In genomic region chr1:221891708-221892107, GRCh38 we compare ENCODE assay signal across 13 cellular contexts.
DNase-seq lines count a peak whose midpoint lies in the region; ATAC-seq lines count a peak whose summit lies in the region.
"Had no signal": no experiment of that assay in that cellular context is flagged by ENCODE, and none has a peak within 500 bp of the region (broad histone marks: within the 10 kb centered on the region; RNA-seq: fewer than 3 reads in every experiment).

No MANE protein-coding gene starts in this region.

- H3K4me1 ChIP-seq in adipocyte (ENCODE audit: control insufficient read depth, insufficient read depth, low read length): peaks cover 50% of the 10 kb centered on the region

- no peak for ATAC-seq in stimulated activated naive B cell treated with anti-CD40 and anti-IgM and Interleukin-4, amounts not matched to agents 10 μg/mL and 1 μg/mL and 100 μg/mL, for 72 hours (replicated peaks)
- no peak for ATAC-seq in HG03159 (IDR thresholded peaks at IDR 0.05; ENCODE audit: unreplicated experiment)

- H3K4me1 Mint-ChIP-seq in stimulated activated naive B cell treated with anti-CD40 and anti-IgM and Interleukin-4, amounts not matched to agents 10 μg/mL and 1 μg/mL and 100 μg/mL, for 72 hours: peaks cover 25 to 35% of the 10 kb centered on the region in 2 donors

- peak overlapping the region; percentile 79 for H3K9ac ChIP-seq in adipocyte (ENCODE audit: low read length)

- H3K9me3 ChIP-seq in adipocyte (ENCODE audit: control insufficient read depth, low read length): peaks cover 6% of the 10 kb centered on the region
- H3K9me3 ChIP-seq: SJSA1 had no signal

- no peaks in the 10 kb centered on the region for H3K27me3 ChIP-seq in adipocyte (replicated peaks; ENCODE audit: control insufficient read depth, insufficient read depth, low read length)
- H3K27me3 ChIP-seq: SJSA1 had no signal

- H3K36me3 Mint-ChIP-seq in stimulated activated naive B cell treated with anti-CD40 and anti-IgM and Interleukin-4, amounts not matched to agents 10 μg/mL and 1 μg/mL and 100 μg/mL, for 72 hours: peaks cover 0 to 10% of the 10 kb centered on the region in 2 donors

- peak overlapping the region; percentile 20 for H3K27ac Mint-ChIP-seq in stimulated activated naive B cell treated with anti-CD40 and anti-IgM and Interleukin-4, amounts not matched to agents 10 μg/mL and 1 μg/mL and 100 μg/mL, for 72 hours
- H3K27ac Mint-ChIP-seq: activated T-cell treated with anti-CD3 and anti-CD28 coated beads, Interleukin-2, amount 50 U/mL, for 24 hours; stimulated activated naive CD8-positive, alpha-beta T cell treated with anti-CD3 and anti-CD28 coated beads, Interleukin-15, Interleukin-2, amounts not matched to agents 100 ng/mL and 50 ng/mL, for 24 hours had no signal

- H3K27me3 Mint-ChIP-seq in stimulated activated naive B cell treated with anti-CD40 and anti-IgM and Interleukin-4, amounts not matched to agents 10 μg/mL and 1 μg/mL and 100 μg/mL, for 72 hours: no peaks in the 10 kb centered on the region

- H3K9me3 Mint-ChIP-seq in stimulated activated naive B cell treated with anti-CD40 and anti-IgM and Interleukin-4, amounts not matched to agents 10 μg/mL and 1 μg/mL and 100 μg/mL, for 72 hours: peaks cover 0 to 8% of the 10 kb centered on the region in 2 donors
- H3K9me3 Mint-ChIP-seq: activated T-cell treated with anti-CD3 and anti-CD28 coated beads, Interleukin-2, amount 50 U/mL, for 24 hours had no signal

- DNase-seq in GM03348 (ENCODE audit: low spot score): peak; percentile 27
- DNase-seq in adipocyte (ENCODE audit: low read depth): peak; percentile 83
- peak; percentile 61 for DNase-seq in foreskin melanocyte
- no peak for DNase-seq in stimulated activated naive B cell treated with anti-CD40 and anti-IgM and Interleukin-4, amounts not matched to agents 10 μg/mL and 1 μg/mL and 100 μg/mL, for 72 hours
- DNase-seq in activated CD4-positive, CD25-positive, alpha-beta regulatory T cell (lab: John Stamatoyannopoulos, UW): no peak
- no peak for DNase-seq in activated CD8-positive, alpha-beta memory T cell treated with anti-CD3 and anti-CD28 coated beads, Interleukin-2, amount 50 U/mL, for 48 hours
- DNase-seq: activated T-cell treated with anti-CD3 and anti-CD28 coated beads, Interleukin-2, amount 50 U/mL, for 24 hours; KBM-7; NCI-H1417; posterior cingulate gyrus had no signal

- H3K4me3 Mint-ChIP-seq in stimulated activated naive B cell treated with anti-CD40 and anti-IgM and Interleukin-4, amounts not matched to agents 10 μg/mL and 1 μg/mL and 100 μg/mL, for 72 hours: no peak overlapping the region
- H3K4me3 Mint-ChIP-seq: activated T-cell treated with anti-CD3 and anti-CD28 coated beads, Interleukin-2, amount 50 U/mL, for 24 hours; stimulated activated naive CD8-positive, alpha-beta T cell treated with anti-CD3 and anti-CD28 coated beads, Interleukin-15, Interleukin-2, amounts not matched to agents 100 ng/mL and 50 ng/mL, for 24 hours had no signal

- H3K4me3 ChIP-seq in adipocyte (ENCODE audit: low read length): no peak overlapping the region
- H3K4me3 ChIP-seq: SJSA1 had no signal

- no peaks in the 10 kb centered on the region for H3K36me3 ChIP-seq in adipocyte (ENCODE audit: control insufficient read depth, insufficient read depth, low read length, severe bottlenecking)
- H3K36me3 ChIP-seq: SJSA1 had no signal

Comparison
In these comparisons a context has a peak if more than half of its experiments do, and no peak if none do; other contexts are left out.
1. DNase-seq: peak in GM03348 (single experiment), adipocyte (single experiment) and foreskin melanocyte (single experiment); none in stimulated activated naive B cell treated with anti-CD40 and anti-IgM and Interleukin-4, amounts not matched to agents 10 μg/mL and 1 μg/mL and 100 μg/mL, for 72 hours (single experiment), activated CD4-positive, CD25-positive, alpha-beta regulatory T cell (0 of 4) and activated CD8-positive, alpha-beta memory T cell treated with anti-CD3 and anti-CD28 coated beads, Interleukin-2, amount 50 U/mL, for 48 hours (single experiment).